ENCODE assay signal across 15 cellular contexts in the genomic region with DNA sequence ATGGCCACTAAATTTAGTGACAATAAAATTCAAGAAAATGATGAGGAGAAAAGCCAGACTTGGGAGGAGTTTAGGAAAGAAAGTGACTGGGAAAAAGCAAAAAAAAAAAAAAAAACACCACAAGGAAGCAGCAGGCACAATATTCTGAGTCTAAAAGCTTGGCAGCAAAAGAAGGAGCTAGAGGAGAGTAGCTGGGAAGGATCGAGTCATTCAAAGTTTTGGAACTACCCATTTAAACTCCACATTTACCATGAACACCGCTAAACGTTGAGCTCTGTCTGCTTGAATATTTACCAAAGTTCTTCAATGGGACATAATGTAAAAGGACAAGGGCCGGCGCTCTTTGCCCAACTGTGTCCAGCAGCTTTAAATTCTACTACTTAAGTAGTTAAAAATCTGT.
DNase-seq lines count a peak whose midpoint lies in the region; ATAC-seq, FAIRE-seq and TF ChIP-seq lines count a peak whose summit lies in the region.
"Had no signal": no experiment of that assay in that cellular context is flagged by ENCODE, and none has a peak within 500 bp of the region (broad histone marks: within the 10 kb centered on the region; RNA-seq: fewer than 3 reads in every experiment).

No MANE protein-coding gene starts in this region.

- ATAC-seq in heart right ventricle, result peak in 1 of 8 donors; percentile 20
- ATAC-seq in left ventricle myocardium superior, result no peak
- ATAC-seq in lower lobe of right lung, result peak in 1 of 2 donors; percentile 9
- ATAC-seq in upper lobe of left lung (ENCODE audit: low FRiP score in 2 of 2), result peak in 1 of 2 donors; percentile 54

- peaks cover 3% of the 10 kb centered on the region for H3K9me3 Mint-ChIP-seq in activated naive CD8-positive, alpha-beta T cell treated with anti-CD3 and anti-CD28 coated beads for 36 hours

- H3K4me1 Mint-ChIP-seq in activated naive CD8-positive, alpha-beta T cell treated with anti-CD3 and anti-CD28 coated beads for 36 hours, result peaks cover 88% of the 10 kb centered on the region

- 70 to 71% methylated on average over 5 of the region's 5 CpGs for WGBS in heart right ventricle, 2 donors
- 58 to 69% methylated on average over 5 of the region's 5 CpGs for WGBS in upper lobe of left lung, 2 donors
- WGBS in small intestine, 3 donors, result 56 to 88% (median 79%) methylated on average over 5 of the region's 5 CpGs

- peak overlapping the region; percentile 40 for H3K4me3 Mint-ChIP-seq in activated naive CD8-positive, alpha-beta T cell treated with anti-CD3 and anti-CD28 coated beads for 36 hours

- H3K36me3 Mint-ChIP-seq in activated naive CD8-positive, alpha-beta T cell treated with anti-CD3 and anti-CD28 coated beads for 36 hours, result peaks cover 82% of the 10 kb centered on the region

- no peak for DNase-seq in heart right ventricle
- no peak for DNase-seq in left ventricle myocardium superior
- DNase-seq in activated naive CD8-positive, alpha-beta T cell treated with anti-CD3 and anti-CD28 coated beads for 36 hours, result no peak
- DNase-seq in lower lobe of right lung, result no peak
- no peak for DNase-seq in upper lobe of left lung
- no peak for DNase-seq in ecto neural progenitor cell (ENCODE audit: low spot score)
- DNase-seq in MG63, result no peak
- DNase-seq in small intestine, result no peak
- DNase-seq: activated gamma-delta T cell treated with Interleukin-2 at 50 U/mL for 16 hours; erythroblast; KBM-7; left cardiac atrium; NCI-H526; stimulated activated naive CD4-positive, alpha-beta T cell had no signal

- no peak for TF ChIP-seq POLR2A in upper lobe of left lung (IDR thresholded peaks at IDR 0.05)

- H3K27ac ChIP-seq in heart right ventricle (peak overlapping the region in 6 of 10 donors; percentile 19 to 67 (median 32)), lower lobe of right lung (peak overlapping the region; percentile 59), upper lobe of left lung (peak overlapping the region in 3 of 4 donors; percentile 30 to 46 (median 44)), small intestine (ENCODE audit: low read depth in 1 of 2, low read length in 1 of 2) (peak overlapping the region in 1 of 2 donors; percentile 56)

- peak overlapping the region; percentile 86 for H3K27ac Mint-ChIP-seq in activated naive CD8-positive, alpha-beta T cell treated with anti-CD3 and anti-CD28 coated beads for 36 hours

- intact Hi-C loops in heart right ventricle (cut with DNase I) (no loop called here), left ventricle myocardium superior (cut with micrococcal nuclease) (no loop called here), lower lobe of right lung (cut with DNase I) (no loop called here)

- H3K36me3 ChIP-seq in heart right ventricle (peaks cover 0 to 7% (median 0%) of the 10 kb centered on the region in 9 donors), lower lobe of right lung (no peaks in the 10 kb centered on the region), upper lobe of left lung (no peaks in the 10 kb centered on the region), MG63 (no peaks in the 10 kb centered on the region), small intestine (ENCODE audit: control insufficient read depth in 2 of 2, insufficient read depth in 2 of 2, low read length in 2 of 2) (peaks cover 0 to 3% of the 10 kb centered on the region in 2 donors)

- FAIRE-seq in small intestine (lab: Jason Lieb, UNC), result no peak
- FAIRE-seq: GM12892 had no signal

- peaks cover 11 to 72% (median 39%) of the 10 kb centered on the region in 9 donors for H3K4me1 ChIP-seq in heart right ventricle
- H3K4me1 ChIP-seq in lower lobe of right lung, result peaks cover 57% of the 10 kb centered on the region
- H3K4me1 ChIP-seq in upper lobe of left lung, result peaks cover 21 to 57% (median 42%) of the 10 kb centered on the region in 4 donors
- peaks cover 1 to 19% of the 10 kb centered on the region in 2 donors for H3K4me1 ChIP-seq in small intestine (ENCODE audit: control insufficient read depth in 2 of 2, insufficient read depth in 1 of 2, low read depth in 1 of 2, low read length in 1 of 2)

- H3K4me3 ChIP-seq in heart right ventricle (no peak overlapping the region), lower lobe of right lung (no peak overlapping the region), upper lobe of left lung (no peak overlapping the region), MG63 (no peak overlapping the region), small intestine (ENCODE audit: low read depth in 1 of 2, low read length in 2 of 2) (no peak overlapping the region)

- no peaks in the 10 kb centered on the region for H3K27me3 Mint-ChIP-seq in activated naive CD8-positive, alpha-beta T cell treated with anti-CD3 and anti-CD28 coated beads for 36 hours

- no peak for TF ChIP-seq EP300 in upper lobe of left lung (IDR thresholded peaks at IDR 0.05)

- H3K27me3 ChIP-seq in heart right ventricle (no peaks in the 10 kb centered on the region), lower lobe of right lung (ENCODE audit: low read depth) (no peaks in the 10 kb centered on the region), upper lobe of left lung (no peaks in the 10 kb centered on the region), MG63 (no peaks in the 10 kb centered on the region), small intestine (ENCODE audit: control insufficient read depth in 2 of 2, insufficient read depth in 2 of 2, low read length in 2 of 2) (no peaks in the 10 kb centered on the region)

- TF ChIP-seq CTCF in heart right ventricle (IDR thresholded peaks at IDR 0.05), result no peak
- no peak for TF ChIP-seq CTCF in lower lobe of right lung (IDR thresholded peaks at IDR 0.05)
- no peak for TF ChIP-seq CTCF in upper lobe of left lung (IDR thresholded peaks at IDR 0.05)

- H3K9me3 ChIP-seq in heart right ventricle (no peaks in the 10 kb centered on the region), lower lobe of right lung (no peaks in the 10 kb centered on the region), upper lobe of left lung (no peaks in the 10 kb centered on the region), MG63 (no peaks in the 10 kb centered on the region), small intestine (ENCODE audit: control insufficient read depth, low read depth) (no peaks in the 10 kb centered on the region)
